Comparison of ENCODE assay signal across 8 cellular contexts in genomic region chr3:194306109-194306686, GRCh38. TPM values are rescaled to one million over a fixed set of nuclear protein-coding genes. Genes with fewer than 3 reads are reported as not detected.
A peak's percentile ranks its signal among the peaks of the same experiment; 100 is the strongest.
DNase-seq lines count a peak whose midpoint lies in the region; ATAC-seq and TF ChIP-seq lines count a peak whose summit lies in the region.

No MANE protein-coding gene starts in this region.

- ATAC-seq in GM21515 (IDR thresholded peaks at IDR 0.05; ENCODE audit: unreplicated experiment): peak; percentile 29

- WGBS in neuronal stem cell (ENCODE audit: extremely low coverage in 2 of 2, insufficient read length in 2 of 2, insufficient replicate concordance in 1 of 2), 2 donors: no CpG with 5 or more reads among the region's 11 CpGs

- H3K36me3 ChIP-seq in DOHH2 (ENCODE audit: control insufficient read depth, low read length) (no peaks in the 10 kb centered on the region), KOPT-K1 (ENCODE audit: insufficient read depth, low read length) (no peaks in the 10 kb centered on the region), neuronal stem cell (replicated peaks in 1 of 2; ENCODE audit: control insufficient read depth in 2 of 2, insufficient read depth in 2 of 2, low read length in 2 of 2) (no peaks in the 10 kb centered on the region), HAP-1 (replicated peaks) (no peaks in the 10 kb centered on the region)

- H3K23ac ChIP-seq in neuronal stem cell (ENCODE audit: low read depth, low read length, poor library complexity): no peak overlapping the region

- H3K9ac ChIP-seq in neuronal stem cell (ENCODE audit: low read depth, low read length, poor library complexity): no peak overlapping the region

- no peaks in the 10 kb centered on the region for H3K27me3 Mint-ChIP-seq in activated CD4-positive, alpha-beta memory T cell treated with anti-CD3 and anti-CD28 coated beads, Interleukin-2, amount 10 ng/mL, durations not matched to agents 7 days and 5 days

- H3K4me1 ChIP-seq in DOHH2 (ENCODE audit: control insufficient read depth, low read length) (peaks cover 36% of the 10 kb centered on the region), neuronal stem cell (ENCODE audit: control insufficient read depth in 2 of 2, insufficient read depth in 1 of 2, low read depth in 1 of 2, low read length in 2 of 2) (peaks cover 15 to 35% of the 10 kb centered on the region in 2 donors), HAP-1 (no peaks in the 10 kb centered on the region; the same call in 1 of the 2 replicates)

- no peak overlapping the region for H4K8ac ChIP-seq in neuronal stem cell (ENCODE audit: low read depth, low read length)

- no peak overlapping the region for H4K91ac ChIP-seq in neuronal stem cell (ENCODE audit: low read depth, low read length, poor library complexity)

- no peak overlapping the region for H2BK5ac ChIP-seq in neuronal stem cell (ENCODE audit: low read length)

- peak; percentile 87 for DNase-seq in activated CD4-positive, alpha-beta memory T cell treated with anti-CD3 and anti-CD28 coated beads, Interleukin-2, amount 10 ng/mL, durations not matched to agents 7 days and 5 days
- DNase-seq in neuronal stem cell (ENCODE audit: low spot score) (no peak), NCI-H2227 (lab: John Stamatoyannopoulos, UW; ENCODE audit: unreplicated experiment) (no peak), middle frontal gyrus (ENCODE audit: extremely low spot score, low spot score) (no peak), HAP-1 (ENCODE audit: low spot score in 2 of 2) (no peak)

- H3K79me2 ChIP-seq in DOHH2 (ENCODE audit: control insufficient read depth, low read length): no peaks in the 10 kb centered on the region

- H3F3A ChIP-seq in DOHH2 (ENCODE audit: control insufficient read depth, insufficient read depth): peaks cover 9% of the 10 kb centered on the region

- in situ Hi-C loops in HAP-1 (cut with MboI; ENCODE audit: low sequenced_read_pairs): loop anchor here (25.0 kb wide), 2 partner anchors 344 to 644 kb away; no protein-coding TSS in a partner anchor

- peak overlapping the region; percentile 48 for H3K4me3 Mint-ChIP-seq in activated CD4-positive, alpha-beta memory T cell treated with anti-CD3 and anti-CD28 coated beads, Interleukin-2, amount 10 ng/mL, durations not matched to agents 7 days and 5 days

- H2BK120ac ChIP-seq in neuronal stem cell (ENCODE audit: low read depth, low read length): no peak overlapping the region

- H2AFZ ChIP-seq in neuronal stem cell (ENCODE audit: low read length): peak overlapping the region; percentile 62

- H3K36me3 Mint-ChIP-seq in activated CD4-positive, alpha-beta memory T cell treated with anti-CD3 and anti-CD28 coated beads, Interleukin-2, amount 10 ng/mL, durations not matched to agents 7 days and 5 days (ENCODE audit: low read depth): peaks cover 30% of the 10 kb centered on the region

- H2BK15ac ChIP-seq in neuronal stem cell (ENCODE audit: low read length): peak overlapping the region; percentile 16

- H4K20me1 ChIP-seq in DOHH2 (ENCODE audit: control insufficient read depth, insufficient read depth, low read depth, low read length): peaks cover 29% of the 10 kb centered on the region

- no peaks in the 10 kb centered on the region for H3K79me1 ChIP-seq in neuronal stem cell (ENCODE audit: low read depth, low read length)

- H3K9me3 Mint-ChIP-seq in activated CD4-positive, alpha-beta memory T cell treated with anti-CD3 and anti-CD28 coated beads, Interleukin-2, amount 10 ng/mL, durations not matched to agents 7 days and 5 days: peaks cover 9% of the 10 kb centered on the region

- H3K27me3 ChIP-seq in DOHH2 (ENCODE audit: control insufficient read depth, low read length) (peaks cover 90% of the 10 kb centered on the region), neuronal stem cell (ENCODE audit: control insufficient read depth in 3 of 3, insufficient read depth in 3 of 3, low read depth in 1 of 3, low read length in 3 of 3) (peaks cover 0 to 15% (median 0%) of the 10 kb centered on the region in 3 experiments), HAP-1 (ENCODE audit: low read depth) (no peaks in the 10 kb centered on the region)

- TF ChIP-seq CTCF in DOHH2 (IDR thresholded peaks at IDR 0.05; ENCODE audit: low read depth, low read length, poor library complexity, severe bottlenecking): no peak

- peak overlapping the region; percentile 93 for H3K27ac Mint-ChIP-seq in activated CD4-positive, alpha-beta memory T cell treated with anti-CD3 and anti-CD28 coated beads, Interleukin-2, amount 10 ng/mL, durations not matched to agents 7 days and 5 days

- H3K4me3 ChIP-seq in DOHH2 (ENCODE audit: low read length) (peak overlapping the region; percentile 56), neuronal stem cell (ENCODE audit: low read length in 2 of 2) (no peak overlapping the region), HAP-1 (no peak overlapping the region)

- no peak overlapping the region for H3K27ac ChIP-seq in DOHH2 (ENCODE audit: low read depth, low read length)
- H3K27ac ChIP-seq in KOPT-K1 (ENCODE audit: low read depth, low read length, poor library complexity, severe bottlenecking): peak overlapping the region; percentile 70
- no peak overlapping the region for H3K27ac ChIP-seq in neuronal stem cell (replicated peaks; ENCODE audit: low read length)

- CTCF ChIA-PET in activated CD4-positive, alpha-beta memory T cell treated with anti-CD3 and anti-CD28 coated beads, Interleukin-2, amount 10 ng/mL, durations not matched to agents 7 days and 5 days (lab: Charles Lee): interaction anchor here (1.0 to 4.6 kb wide), 3 partner anchors 10 to 170 kb away, joined by 3 to 41 read pairs (median 22); partner anchors contain the start of gene HES1

- H3K9me3 ChIP-seq in DOHH2 (ENCODE audit: control insufficient read depth, insufficient read depth, low read length) (no peaks in the 10 kb centered on the region), KOPT-K1 (ENCODE audit: insufficient read depth, low read length, poor library complexity, severe bottlenecking) (peaks cover 15% of the 10 kb centered on the region), neuronal stem cell (replicated peaks in 1 of 2; ENCODE audit: control insufficient read depth in 2 of 2, insufficient read depth in 1 of 2, low read depth in 1 of 2, low read length in 2 of 2) (peaks cover 0 to 4% of the 10 kb centered on the region in 2 donors), HAP-1 (no peaks in the 10 kb centered on the region)

- H3K18ac ChIP-seq in neuronal stem cell (ENCODE audit: low read length): peak overlapping the region; percentile 71

- H3K4me1 Mint-ChIP-seq in activated CD4-positive, alpha-beta memory T cell treated with anti-CD3 and anti-CD28 coated beads, Interleukin-2, amount 10 ng/mL, durations not matched to agents 7 days and 5 days: peaks cover 69% of the 10 kb centered on the region

- no peaks in the 10 kb centered on the region for H3K9me2 ChIP-seq in DOHH2 (replicated peaks; ENCODE audit: control insufficient read depth, low read length)

- H3K4me2 ChIP-seq in DOHH2 (ENCODE audit: low read length) (peak overlapping the region; percentile 80), neuronal stem cell (ENCODE audit: insufficient read depth, low read length, poor library complexity, severe bottlenecking) (no peak overlapping the region)

- POLR2A ChIA-PET in activated CD4-positive, alpha-beta memory T cell treated with anti-CD3 and anti-CD28 coated beads, Interleukin-2, amount 10 ng/mL, durations not matched to agents 7 days and 5 days (lab: Charles Lee): interaction anchor here (0.7 to 7.4 kb wide), 10 partner anchors 9 to 1413 kb away, joined by 3 to 85 read pairs (median 5); partner anchors contain the start of gene HES1

- no peak overlapping the region for H2BK12ac ChIP-seq in neuronal stem cell (ENCODE audit: low read length)

- H3K14ac ChIP-seq in neuronal stem cell (ENCODE audit: low read length): no peak overlapping the region

- no peak overlapping the region for H3K4ac ChIP-seq in neuronal stem cell (ENCODE audit: low read length)

- H2AK5ac ChIP-seq in neuronal stem cell (ENCODE audit: low read depth, low read length): no peak overlapping the region

RNA-seq across cellular contexts. Expression of gene CPN2, which starts 44.9 kb away (rescaled TPM):
- not detected for total RNA-seq in activated CD4-positive, alpha-beta memory T cell treated with anti-CD3 and anti-CD28 coated beads, Interleukin-2, amount 10 ng/mL, durations not matched to agents 7 days and 5 days
- polyA plus RNA-seq in neuronal stem cell (2013, experiment 1 of 2): not detected
- polyA plus RNA-seq in neuronal stem cell (2013, experiment 2 of 2): not detected
